In genomic region chr3:48990636-48991421, GRCh38 we compare ENCODE assay signal across 8 cellular contexts. TPM values are rescaled to one million over a fixed set of nuclear protein-coding genes. Genes with fewer than 3 reads are reported as not detected.
DNase-seq lines count a peak whose midpoint lies in the region; ATAC-seq and TF ChIP-seq lines count a peak whose summit lies in the region.

No MANE protein-coding gene starts in this region.

- peaks cover 19% of the 10 kb centered on the region for H3K4me1 ChIP-seq in Panc1 (ENCODE audit: control insufficient read depth, insufficient read depth, low read length)
- H3K4me1 ChIP-seq in colonic mucosa, result peaks cover 16% of the 10 kb centered on the region
- peaks cover 23% of the 10 kb centered on the region for H3K4me1 ChIP-seq in mesenchymal stem cell (ENCODE audit: control insufficient read depth, insufficient read depth, low read depth, low read length)
- peaks cover 21% of the 10 kb centered on the region for H3K4me1 ChIP-seq in testis

- no peaks in the 10 kb centered on the region for H3K9me3 ChIP-seq in Panc1 (ENCODE audit: control insufficient read depth, insufficient read depth, low read depth, low read length)
- no peaks in the 10 kb centered on the region for H3K9me3 ChIP-seq in colonic mucosa
- no peaks in the 10 kb centered on the region for H3K9me3 ChIP-seq in mesenchymal stem cell (ENCODE audit: control insufficient read depth, low read length)
- no peaks in the 10 kb centered on the region for H3K9me3 ChIP-seq in testis

- no peak overlapping the region for H2BK5ac ChIP-seq in mesenchymal stem cell (ENCODE audit: low read depth, low read length, poor library complexity, severe bottlenecking)

- H3K4me2 ChIP-seq in mesenchymal stem cell (ENCODE audit: low read length, poor library complexity, severe bottlenecking), result peak overlapping the region; percentile 97

- TF ChIP-seq POLR2A in testis (IDR thresholded peaks at IDR 0.05), result no peak

- POLR2A ChIA-PET in Panc1 (lab: Charles Lee), result interaction anchor here (0.6 kb wide), 1 partner anchor 31 kb away, joined by 6 read pairs; no protein-coding TSS in a partner anchor

- BruUV-seq in Panc1 (replicated peaks; lab: Mats Ljungman, UMichigan), result no TSS peak

- DNase-seq in DMS 273 (lab: John Stamatoyannopoulos, UW; ENCODE audit: unreplicated experiment), result peak; percentile 48
- no peak for DNase-seq in DMS 273 treated with DMSO at 0.1 percent for 48 hours (lab: John Stamatoyannopoulos, UW)
- no peak for DNase-seq in Panc1 (ENCODE audit: low read depth, low spot score)
- peak; percentile 64 for DNase-seq in colonic mucosa
- DNase-seq in mesenchymal stem cell, result peak; percentile 47
- peak; percentile 69 for DNase-seq in testis

- peak overlapping the region; percentile 93 for H4K8ac ChIP-seq in mesenchymal stem cell (ENCODE audit: low read length)

- peak overlapping the region; percentile 60 for H2BK15ac ChIP-seq in mesenchymal stem cell (ENCODE audit: low read depth, poor library complexity, severe bottlenecking)

- ATAC-seq in GM21717 (IDR thresholded peaks at IDR 0.05; ENCODE audit: unreplicated experiment), result peak; percentile 33
- ATAC-seq in Panc1, result peak; percentile 32
- no peak for ATAC-seq in HG02840 (IDR thresholded peaks at IDR 0.05; ENCODE audit: low FRiP score, unreplicated experiment)

- intact Hi-C loops in Panc1 (cut with micrococcal nuclease; ENCODE audit: unreplicated experiment), result no loop called here
- intact Hi-C loops in colonic mucosa (cut with DNase I), result no loop called here
- intact Hi-C loops in testis (cut with DNase I; ENCODE audit: low total_unique reads), result no loop called here

- H3K9ac ChIP-seq in colonic mucosa (ENCODE audit: low read depth in 2 of 2, low read length in 2 of 2) (peak overlapping the region; percentile 88 to 96), mesenchymal stem cell (ENCODE audit: low read length) (peak overlapping the region; percentile 98)

- peaks cover 29% of the 10 kb centered on the region for H3K79me1 ChIP-seq in mesenchymal stem cell (replicated peaks; ENCODE audit: low read length, poor library complexity, severe bottlenecking)

- H3K18ac ChIP-seq in mesenchymal stem cell (ENCODE audit: low read depth in 1 of 2, low read length in 2 of 2), result peak overlapping the region; percentile 64 to 95

- H2BK12ac ChIP-seq in mesenchymal stem cell (ENCODE audit: low read length in 2 of 2), result no peak overlapping the region

- H3K14ac ChIP-seq in mesenchymal stem cell (ENCODE audit: low read length in 2 of 2), result peak overlapping the region in 1 of 2 experiments; percentile 82

- H3K23ac ChIP-seq in mesenchymal stem cell (ENCODE audit: low read length in 2 of 2), result peak overlapping the region; percentile 52 to 57

- peak overlapping the region; percentile 46 to 87 for H3K4ac ChIP-seq in mesenchymal stem cell (ENCODE audit: low read depth in 1 of 2, low read length in 2 of 2)

- CTCF ChIA-PET in Panc1 (lab: Charles Lee), result no interaction called here

- no peaks in the 10 kb centered on the region for H3K36me3 ChIP-seq in Panc1 (ENCODE audit: control insufficient read depth, insufficient read depth, low read length)
- no peaks in the 10 kb centered on the region for H3K36me3 ChIP-seq in colonic mucosa
- H3K36me3 ChIP-seq in mesenchymal stem cell (ENCODE audit: control insufficient read depth in 1 of 2, insufficient read depth in 2 of 2, low read depth in 1 of 2, low read length in 2 of 2), result peaks cover 21 to 23% of the 10 kb centered on the region in 2 experiments
- H3K36me3 ChIP-seq in testis (ENCODE audit: low read depth, missing control alignments), result no peaks in the 10 kb centered on the region

- peak overlapping the region; percentile 90 for H4K91ac ChIP-seq in mesenchymal stem cell (ENCODE audit: low read length)

- H3K27me3 ChIP-seq in Panc1 (ENCODE audit: control insufficient read depth, insufficient read depth, low read length) (no peaks in the 10 kb centered on the region), colonic mucosa (no peaks in the 10 kb centered on the region), mesenchymal stem cell (ENCODE audit: control insufficient read depth in 1 of 2, insufficient read depth in 1 of 2, low read length in 2 of 2) (no peaks in the 10 kb centered on the region), testis (no peaks in the 10 kb centered on the region)

- H3K27ac ChIP-seq in Panc1 (ENCODE audit: low read length), result peak overlapping the region; percentile 84
- peak overlapping the region; percentile 94 for H3K27ac ChIP-seq in colonic mucosa
- no peak overlapping the region for H3K27ac ChIP-seq in mesenchymal stem cell (ENCODE audit: low read length, poor library complexity, severe bottlenecking)
- H3K27ac ChIP-seq in testis, result peak overlapping the region; percentile 68 to 81

- in situ Hi-C loops in Panc1 (cut with HindIII; ENCODE audit: low pct_unique_long_range_greater_than_20kb, low sequenced_read_pairs), result no loop called here

- H2AK5ac ChIP-seq in mesenchymal stem cell (ENCODE audit: low read length, severe bottlenecking), result no peak overlapping the region

- TF ChIP-seq CTCF in Panc1 (IDR thresholded peaks at IDR 0.05), result no peak
- TF ChIP-seq CTCF in colonic mucosa (IDR thresholded peaks at IDR 0.05), result no peak
- no peak for TF ChIP-seq CTCF in testis (IDR thresholded peaks at IDR 0.05)

- 15% methylated on average over 40 of the region's 40 CpGs for WGBS in mesenchymal stem cell
- 3 to 20% methylated on average over 9 to 39 of the region's 40 CpGs for WGBS in testis, 2 donors

- H2BK120ac ChIP-seq in mesenchymal stem cell (ENCODE audit: low read depth, low read length), result peak overlapping the region; percentile 51

- peak overlapping the region; percentile 96 for H2AFZ ChIP-seq in mesenchymal stem cell (ENCODE audit: low read depth, low read length)

- H3K4me3 ChIP-seq in Panc1 (ENCODE audit: low read depth in 2 of 2, low read length in 2 of 2), result peak overlapping the region; percentile 50 to 66
- peak overlapping the region; percentile 99 for H3K4me3 ChIP-seq in colonic mucosa
- peak overlapping the region; percentile 87 to 92 for H3K4me3 ChIP-seq in mesenchymal stem cell (ENCODE audit: insufficient read depth in 1 of 2, low read depth in 1 of 2, low read length in 2 of 2)
- peak overlapping the region; percentile 85 to 92 for H3K4me3 ChIP-seq in testis

RNA-seq across cellular contexts. Expression of gene P4HTM, which starts 0.8 kb away (rescaled TPM):
- 28.3 TPM for total RNA-seq in Panc1 (2021; ENCODE audit: unreplicated experiment)
- 59.1 TPM for polyA plus RNA-seq in Panc1 (2012; ENCODE audit: insufficient read length)
- 10 to 100 TPM; 34.9 to 73.9 TPM for total RNA-seq in colonic mucosa
- 19.1 TPM for polyA plus RNA-seq in mesenchymal stem cell (2013, experiment 1 of 2)
- polyA plus RNA-seq in mesenchymal stem cell (2013, experiment 2 of 2), result 19.3 TPM
- 100 to 1,000 TPM; 107 to 122 TPM for total RNA-seq in testis
- 52.3 TPM for polyA plus RNA-seq in testis (ENCODE audit: insufficient read depth, low read depth, low replicate concordance)

RNA-seq across cellular contexts. Expression of gene WDR6, which starts 16.4 kb away (rescaled TPM):
- total RNA-seq in Panc1 (2021; ENCODE audit: unreplicated experiment), result 142 TPM
- polyA plus RNA-seq in Panc1 (2012; ENCODE audit: insufficient read length), result 141 TPM
- total RNA-seq in colonic mucosa, result 100 to 1,000 TPM in 1 of 2 donors, 10 to 100 TPM in 1; 92.3 to 150 TPM
- 54.8 TPM for polyA plus RNA-seq in mesenchymal stem cell (2013, experiment 1 of 2)
- 51.7 TPM for polyA plus RNA-seq in mesenchymal stem cell (2013, experiment 2 of 2)
- 100 to 1,000 TPM; 171 to 172 TPM for total RNA-seq in testis
- polyA plus RNA-seq in testis (ENCODE audit: insufficient read depth, low read depth, low replicate concordance), result 92.0 TPM

RNA-seq across cellular contexts. Expression of gene DALRD3, which starts 27.6 kb away (rescaled TPM):
- total RNA-seq in Panc1 (2021; ENCODE audit: unreplicated experiment), result 22.5 TPM
- polyA plus RNA-seq in Panc1 (2012; ENCODE audit: insufficient read length), result 39.5 TPM
- total RNA-seq in colonic mucosa, result 10 to 100 TPM; 22.0 to 23.5 TPM
- polyA plus RNA-seq in mesenchymal stem cell (2013, experiment 1 of 2), result 35.4 TPM
- 34.8 TPM for polyA plus RNA-seq in mesenchymal stem cell (2013, experiment 2 of 2)
- total RNA-seq in testis, result 100 to 1,000 TPM in 1 of 2 donors, 10 to 100 TPM in 1; 92.0 to 106 TPM
- polyA plus RNA-seq in testis (ENCODE audit: insufficient read depth, low read depth, low replicate concordance), result 121 TPM

RNA-seq across cellular contexts. Expression of gene NDUFAF3, which starts 31.1 kb away (rescaled TPM):
- total RNA-seq in Panc1 (2021; ENCODE audit: unreplicated experiment) (101 TPM), colonic mucosa (10 to 100 TPM; 62.2 to 98.4 TPM), testis (100 to 1,000 TPM; 324 to 416 TPM)
- polyA plus RNA-seq in Panc1 (2012; ENCODE audit: insufficient read length), result 127 TPM
- polyA plus RNA-seq in mesenchymal stem cell (2013, experiment 1 of 2), result 113 TPM
- polyA plus RNA-seq in mesenchymal stem cell (2013, experiment 2 of 2), result 116 TPM
- polyA plus RNA-seq in testis (ENCODE audit: insufficient read depth, low read depth, low replicate concordance), result 544 TPM

RNA-seq across cellular contexts. Expression of gene IMPDH2, which starts 38.4 kb away (rescaled TPM):
- total RNA-seq in Panc1 (2021; ENCODE audit: unreplicated experiment) (149 TPM), colonic mucosa (100 to 1,000 TPM; 126 to 249 TPM), testis (10 to 100 TPM; 93.0 to 98.5 TPM)
- polyA plus RNA-seq in Panc1 (2012; ENCODE audit: insufficient read length), result 163 TPM
- 136 TPM for polyA plus RNA-seq in mesenchymal stem cell (2013, experiment 1 of 2)
- polyA plus RNA-seq in mesenchymal stem cell (2013, experiment 2 of 2), result 134 TPM
- 95.0 TPM for polyA plus RNA-seq in testis (ENCODE audit: insufficient read depth, low read depth, low replicate concordance)

Comparison
In these comparisons a context has a peak if more than half of its experiments do, and no peak if none do; other contexts are left out.
1. DNase-seq: peak in DMS 273 (single experiment), colonic mucosa (single experiment), mesenchymal stem cell (single experiment) and testis (single experiment); none in DMS 273 treated with DMSO at 0.1 percent for 48 hours (single experiment) and Panc1 (single experiment).
2. Peak in every context shown above with its lines, with median percentiles within 50 percentile points of each other: H3K4me3 ChIP-seq.